ENCODE assay signal across 2 cellular contexts in the genomic region with DNA sequence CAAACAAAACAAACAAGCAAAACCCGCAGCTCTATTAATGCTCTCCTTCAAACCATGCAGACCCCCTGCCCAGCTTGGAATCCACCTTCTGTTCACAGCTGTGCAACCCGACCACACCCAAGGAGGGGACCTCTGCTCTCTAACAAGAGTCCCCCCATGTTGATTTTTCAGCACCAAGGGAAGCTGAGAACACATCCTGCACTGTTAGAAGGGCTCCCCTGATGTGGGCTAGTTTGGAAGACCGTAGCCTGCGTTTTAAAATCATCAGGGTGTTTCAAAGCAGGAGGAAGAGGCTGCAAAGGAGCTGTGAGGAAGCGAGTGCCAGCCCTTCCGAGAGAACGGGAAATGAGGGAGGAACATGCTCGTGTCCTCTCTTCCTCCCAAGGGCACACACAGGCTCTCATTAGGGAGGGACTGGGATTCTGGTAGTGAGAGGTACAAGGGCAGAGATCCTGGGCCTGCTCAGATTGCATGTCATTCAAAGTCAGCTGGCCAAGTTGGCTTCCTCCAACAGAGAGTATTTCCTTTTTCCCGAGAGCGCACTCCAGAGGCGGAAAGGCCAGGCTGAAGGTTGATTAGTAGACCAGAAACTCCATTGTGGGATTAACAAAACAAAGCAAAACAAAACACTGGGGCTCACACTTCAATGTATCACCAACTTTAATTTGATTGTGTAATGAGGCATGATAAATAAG.
TF ChIP-seq lines count a peak whose summit lies in the region.

No MANE protein-coding gene starts in this region.

TF ChIP-seq in GM23338, 12 proteins besides CTCF, POLR2A, EP300 and RAD21:
- TF ChIP-seq STAT1 (IDR thresholded peaks at IDR 0.05; ENCODE audit: unreplicated experiment) = no peak
- no peak for TF ChIP-seq REST (IDR thresholded peaks at IDR 0.05; ENCODE audit: unreplicated experiment)
- no peak for TF ChIP-seq JUNB (IDR thresholded peaks at IDR 0.05; ENCODE audit: unreplicated experiment)
- TF ChIP-seq, protein P1, sequence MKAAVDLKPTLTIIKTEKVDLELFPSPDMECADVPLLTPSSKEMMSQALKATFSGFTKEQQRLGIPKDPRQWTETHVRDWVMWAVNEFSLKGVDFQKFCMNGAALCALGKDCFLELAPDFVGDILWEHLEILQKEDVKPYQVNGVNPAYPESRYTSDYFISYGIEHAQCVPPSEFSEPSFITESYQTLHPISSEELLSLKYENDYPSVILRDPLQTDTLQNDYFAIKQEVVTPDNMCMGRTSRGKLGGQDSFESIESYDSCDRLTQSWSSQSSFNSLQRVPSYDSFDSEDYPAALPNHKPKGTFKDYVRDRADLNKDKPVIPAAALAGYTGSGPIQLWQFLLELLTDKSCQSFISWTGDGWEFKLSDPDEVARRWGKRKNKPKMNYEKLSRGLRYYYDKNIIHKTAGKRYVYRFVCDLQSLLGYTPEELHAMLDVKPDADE (IDR thresholded peaks at IDR 0.05) = no peak
- no peak for TF ChIP-seq NANOG (IDR thresholded peaks at IDR 0.05; ENCODE audit: borderline replicate concordance)
- no peak for TF ChIP-seq CREB1 (CRISPR knock-in tag; IDR thresholded peaks at IDR 0.05; ENCODE audit: low read depth)
- no peak for TF ChIP-seq POLR2AphosphoS5 (IDR thresholded peaks at IDR 0.05; ENCODE audit: low read depth)
- no peak for TF ChIP-seq ZNF114 (CRISPR knock-in tag; IDR thresholded peaks at IDR 0.05)
- no peak for TF ChIP-seq EZH2phosphoT487 (IDR thresholded peaks at IDR 0.05; ENCODE audit: unreplicated experiment)

TF ChIP-seq in endothelial cell of umbilical vein, 7 proteins besides CTCF, POLR2A, EP300 and RAD21:
- no peak for TF ChIP-seq POLR2AphosphoS5 (IDR thresholded peaks at IDR 0.05; ENCODE audit: insufficient read depth, low read depth, low read length)
- no peak for TF ChIP-seq EZH2 (IDR thresholded peaks at IDR 0.05; ENCODE audit: borderline replicate concordance, low read depth, low read length, severe bottlenecking)
- TF ChIP-seq, protein P2, sequence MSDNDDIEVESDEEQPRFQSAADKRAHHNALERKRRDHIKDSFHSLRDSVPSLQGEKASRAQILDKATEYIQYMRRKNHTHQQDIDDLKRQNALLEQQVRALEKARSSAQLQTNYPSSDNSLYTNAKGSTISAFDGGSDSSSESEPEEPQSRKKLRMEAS (IDR thresholded peaks at IDR 0.05; ENCODE audit: insufficient read depth, insufficient read length) = no peak
- TF ChIP-seq JUN (IDR thresholded peaks at IDR 0.05; ENCODE audit: borderline replicate concordance, insufficient read depth, insufficient read length, low read depth) = no peak
- TF ChIP-seq MYC (IDR thresholded peaks at IDR 0.05; ENCODE audit: low read depth, low read length) = no peak
- no peak for TF ChIP-seq FOS (IDR thresholded peaks at IDR 0.05; ENCODE audit: borderline replicate concordance, insufficient read depth, low read length)
- no peak for TF ChIP-seq GATA2 (IDR thresholded peaks at IDR 0.05; ENCODE audit: insufficient read depth, insufficient read length, low read depth, low read length)
TF ChIP-seq in endothelial cell of umbilical vein: peak in this region for 0.
